1 cellular context compared by ENCODE assay signal in genomic region chr16:53960954-53961616, GRCh38.
TF ChIP-seq lines count a peak whose summit lies in the region.

No MANE protein-coding gene starts in this region.

TF ChIP-seq in HEK293, 187 proteins besides CTCF, POLR2A, EP300 and RAD21 (continued from another document):
- no peak for TF ChIP-seq REPIN1 (tag by site-specific recombination; IDR thresholded peaks at IDR 0.05; ENCODE audit: low read depth)
- TF ChIP-seq ZNF221 (tag by site-specific recombination; IDR thresholded peaks at IDR 0.05; ENCODE audit: borderline replicate concordance): no peak
- TF ChIP-seq HOXC10 (CRISPR knock-in tag; IDR thresholded peaks at IDR 0.05): no peak
- TF ChIP-seq ZNF791 (tag by site-specific recombination; IDR thresholded peaks at IDR 0.05): no peak
- TF ChIP-seq PRDM4 (tag by site-specific recombination; IDR thresholded peaks at IDR 0.05): 0 out of 2 replicates have a peak, but pooled peaks have one; percentile 25
- no peak for TF ChIP-seq EGR2 (tag by site-specific recombination; IDR thresholded peaks at IDR 0.05; ENCODE audit: low read depth)
- TF ChIP-seq TSHZ1 (tag by site-specific recombination; IDR thresholded peaks at IDR 0.05; ENCODE audit: borderline replicate concordance): no peak
- TF ChIP-seq ZNF701 (tag by site-specific recombination; IDR thresholded peaks at IDR 0.05): no peak
- no peak for TF ChIP-seq KLF1 (tag by site-specific recombination; IDR thresholded peaks at IDR 0.05)
- TF ChIP-seq ZNF248 (tag by site-specific recombination; IDR thresholded peaks at IDR 0.05): no peak
- no peak for TF ChIP-seq HOXA7 (CRISPR knock-in tag; IDR thresholded peaks at IDR 0.05; ENCODE audit: borderline replicate concordance)
- no peak for TF ChIP-seq ZNF112 (tag by site-specific recombination; IDR thresholded peaks at IDR 0.05)
- TF ChIP-seq ZNF138 (tag by site-specific recombination; IDR thresholded peaks at IDR 0.05; ENCODE audit: borderline replicate concordance): no peak
- TF ChIP-seq ZNF660 (tag by site-specific recombination; IDR thresholded peaks at IDR 0.05): no peak
- TF ChIP-seq ZNF23 (tag by site-specific recombination; IDR thresholded peaks at IDR 0.05; ENCODE audit: borderline replicate concordance): no peak
